ENCODE assay signal across 27 cellular contexts in the genomic region with DNA sequence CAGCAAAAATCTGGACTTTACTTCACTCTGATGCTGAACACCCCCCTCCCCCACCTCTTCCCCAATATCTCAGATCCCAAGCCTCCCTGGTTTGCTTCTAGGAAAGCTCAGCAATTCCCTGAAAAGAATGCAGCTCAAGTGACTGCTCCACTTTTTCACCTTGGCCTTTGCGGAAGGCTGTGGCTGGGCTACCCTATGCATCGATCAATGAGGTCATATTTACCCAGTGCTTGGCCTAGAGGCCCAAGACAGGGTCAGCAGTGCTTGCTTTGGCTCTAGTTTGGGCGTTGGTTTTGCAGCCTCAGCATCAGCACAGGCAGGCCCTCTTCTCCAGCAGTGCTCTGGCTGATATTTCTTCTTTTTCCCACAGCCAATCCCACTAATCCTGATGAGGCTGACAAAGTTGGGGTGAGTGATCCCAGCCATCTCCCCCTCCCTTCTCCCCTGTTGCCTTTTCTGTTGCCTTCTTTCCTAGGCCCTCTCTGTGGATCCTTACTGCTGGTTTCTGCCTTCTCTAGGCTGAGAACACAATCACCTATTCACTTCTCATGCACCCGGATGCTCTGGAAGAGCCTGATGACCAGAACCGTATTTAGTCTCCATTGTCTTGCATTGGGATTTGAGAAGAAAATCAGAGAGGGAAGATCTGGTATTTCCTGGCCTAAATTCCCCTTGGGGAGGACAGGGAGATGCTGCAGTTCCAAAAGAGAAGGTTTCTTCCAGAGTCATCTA. TPM values are rescaled to one million over a fixed set of nuclear protein-coding genes. Genes with fewer than 3 reads are reported as not detected.
DNase-seq lines count a peak whose midpoint lies in the region.
"Had no signal": no experiment of that assay in that cellular context is flagged by ENCODE, and none has a peak within 500 bp of the region (broad histone marks: within the 10 kb centered on the region; RNA-seq: fewer than 3 reads in every experiment).

No MANE protein-coding gene starts in this region.

- H2BK120ac ChIP-seq in mesendoderm (ENCODE audit: low read depth, low read length) = no peak overlapping the region

- no peak overlapping the region for H3K4me2 ChIP-seq in mesendoderm (ENCODE audit: low read length)
- H3K4me2 ChIP-seq: BLaER1 treated with 17β-estradiol and CSF1 and Interleukin-3, amounts not matched to agents 10 nM and 100 nM; hepatocyte had no signal

- no peaks in the 10 kb centered on the region for H3K27me3 ChIP-seq in mesendoderm (ENCODE audit: insufficient read depth, low read length, poor library complexity)
- H3K27me3 ChIP-seq: adrenal gland, ovary, tibial nerve had no signal

- no peaks in the 10 kb centered on the region for H3K4me1 ChIP-seq in mesendoderm (ENCODE audit: control insufficient read depth, low read depth, low read length)
- H3K4me1 ChIP-seq: adrenal gland, gastroesophageal sphincter had no signal

- no peak overlapping the region for H2BK15ac ChIP-seq in mesendoderm (replicated peaks; ENCODE audit: low read depth)

- H3K18ac ChIP-seq in mesendoderm (ENCODE audit: low read length) = no peak overlapping the region

- H4K5ac ChIP-seq in mesendoderm (ENCODE audit: low read length) = no peak overlapping the region

- no peak overlapping the region for H3K4me3 ChIP-seq in mesendoderm (ENCODE audit: low read length)
- H3K4me3 ChIP-seq: adrenal gland; BLaER1 treated with 17β-estradiol and CSF1 and Interleukin-3, amounts not matched to agents 10 nM and 100 nM; gastroesophageal sphincter; hepatocyte; ovary; SK-N-MC; tibial nerve had no signal

- H2BK5ac ChIP-seq in mesendoderm (ENCODE audit: low read length) = no peak overlapping the region

- WGBS in mesendoderm (ENCODE audit: extremely low coverage, insufficient coverage, low lambda C conversion rate) = no CpG with 5 or more reads among the region's 5 CpGs

- no peak overlapping the region for H3K23ac ChIP-seq in mesendoderm (ENCODE audit: low read length)

- H3K9ac ChIP-seq in mesendoderm (ENCODE audit: low read length) = no peak overlapping the region
- H3K9ac ChIP-seq: BLaER1 treated with 17β-estradiol and CSF1 and Interleukin-3, amounts not matched to agents 10 nM and 100 nM had no signal

- no peak overlapping the region for H4K8ac ChIP-seq in mesendoderm (ENCODE audit: low read depth, low read length)

- H3K4ac ChIP-seq in mesendoderm (ENCODE audit: low read depth, low read length) = no peak overlapping the region

- no peaks in the 10 kb centered on the region for H3K36me3 ChIP-seq in mesendoderm (ENCODE audit: control insufficient read depth, insufficient read depth, low read length)
- H3K36me3 ChIP-seq: adrenal gland; BLaER1 treated with 17β-estradiol and CSF1 and Interleukin-3, amounts not matched to agents 10 nM and 100 nM; gastroesophageal sphincter; ovary; tibial nerve had no signal

- H3K27ac ChIP-seq in cingulate gyrus (ENCODE audit: low read depth, low read length) = peak overlapping the region; percentile 29
- H3K27ac ChIP-seq in mesendoderm (ENCODE audit: low read depth, low read length) = no peak overlapping the region
- H3K27ac ChIP-seq in substantia nigra (ENCODE audit: low read depth, low read length, poor library complexity, severe bottlenecking) = peak overlapping the region; percentile 64
- H3K27ac ChIP-seq: adrenal gland; BLaER1 treated with 17β-estradiol and CSF1 and Interleukin-3, amounts not matched to agents 10 nM and 100 nM; gastroesophageal sphincter; hepatocyte; ovary; RWPE1; SK-N-MC had no signal

- peak; percentile 58 for DNase-seq in HuH-7 (ENCODE audit: low spot score)
- DNase-seq in mesendoderm = peak; percentile 9
- DNase-seq in substantia nigra (lab: John Stamatoyannopoulos, UW) = no peak
- no peak for DNase-seq in glomerular visceral epithelial cell (ENCODE audit: extremely low spot score)
- no peak for DNase-seq in NCI-H187 (lab: John Stamatoyannopoulos, UW)
- DNase-seq in activated effector memory CD4-positive, alpha-beta T cell treated with anti-CD3 and anti-CD28 coated beads, Interleukin-2, amount 50 U/mL, for 16 hours = no peak
- DNase-seq: activated naive CD4-positive, alpha-beta T cell treated with anti-CD3 and anti-CD28 coated beads for 36 hours; activated T-cell treated with anti-CD3 and anti-CD28 coated beads, Interleukin-2, amount 50 U/mL, for 72 hours; adrenal gland; COR-L47; DMS53; HCEC 1CT; IMR-90; kidney glomerular epithelial cell; NCI-H1048; NCI-H187 treated with DMSO at 0.1 percent for 48 hours; NCI-H2171; NCI-H510A; ovary; stimulated activated CD4-positive, alpha-beta T cell treated with anti-CD3 and anti-CD28 coated beads, Interleukin-1b, Interleukin-23, amount 100 ng/mL, for 48 hours had no signal

- H3K79me2 ChIP-seq in mesendoderm (ENCODE audit: control insufficient read depth, insufficient read depth, low read length) = no peaks in the 10 kb centered on the region
- H3K79me2 ChIP-seq: hepatocyte had no signal

- H2AK5ac ChIP-seq in mesendoderm (ENCODE audit: low read length) = no peak overlapping the region

- H3K56ac ChIP-seq in mesendoderm (ENCODE audit: low read length) = no peak overlapping the region

- no peaks in the 10 kb centered on the region for H3K79me1 ChIP-seq in mesendoderm (ENCODE audit: low read length)

RNA-seq across cellular contexts. Expression of a gene that starts 14.2 kb away (rescaled TPM):
- not detected for polyA plus RNA-seq in mesendoderm (2013, experiment 1 of 2)
- polyA plus RNA-seq in mesendoderm (2013, experiment 2 of 2) = not detected
- polyA plus RNA-seq: hepatocyte, IMR-90 had no signal

RNA-seq across cellular contexts. Expression of a gene that starts 29.9 kb away (rescaled TPM):
- polyA plus RNA-seq in mesendoderm (2013, experiment 1 of 2) = not detected
- not detected for polyA plus RNA-seq in mesendoderm (2013, experiment 2 of 2)

RNA-seq across cellular contexts. Expression of a gene that starts 44.2 kb away (rescaled TPM):
- polyA plus RNA-seq in mesendoderm (2013, experiment 1 of 2) = 0.20 TPM
- 0.11 TPM for polyA plus RNA-seq in mesendoderm (2013, experiment 2 of 2)

RNA-seq across cellular contexts. Expression of a gene that starts 46.1 kb away (rescaled TPM):
- not detected for polyA plus RNA-seq in mesendoderm (2013, experiment 1 of 2)
- not detected for polyA plus RNA-seq in mesendoderm (2013, experiment 2 of 2)
- polyA plus RNA-seq: hepatocyte, IMR-90 had no signal

Comparison
In these comparisons a context has a peak if more than half of its experiments do, and no peak if none do; other contexts are left out.
1. DNase-seq: peak in HuH-7 (single experiment) and mesendoderm (single experiment); none in substantia nigra (0 of 49), glomerular visceral epithelial cell (single experiment), NCI-H187 (0 of 2) and activated effector memory CD4-positive, alpha-beta T cell treated with anti-CD3 and anti-CD28 coated beads, Interleukin-2, amount 50 U/mL, for 16 hours (single experiment).